In the genomic region with DNA sequence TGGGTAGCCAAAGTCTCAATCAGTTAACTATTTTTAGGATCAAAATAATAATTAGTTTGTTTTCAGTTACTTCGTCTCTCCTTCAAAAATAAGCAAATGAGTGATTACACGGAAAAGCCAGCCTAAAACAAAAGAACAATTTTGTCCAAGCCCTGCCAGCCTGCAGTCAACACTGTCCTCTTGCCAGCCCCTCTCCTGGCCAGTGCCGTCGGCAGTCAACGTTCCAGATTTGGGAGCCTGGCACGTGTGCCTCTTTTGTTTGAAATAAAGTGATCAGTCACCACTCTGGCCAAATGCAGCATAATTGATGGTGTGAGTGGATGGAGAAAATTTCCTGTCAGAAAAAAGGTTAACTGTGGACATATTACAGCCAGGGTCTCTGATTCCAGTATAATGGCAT, we compare ENCODE assay signal across 3 cellular contexts.
"Had no signal": no experiment of that assay in that cellular context is flagged by ENCODE, and none has a peak within 500 bp of the region (broad histone marks: within the 10 kb centered on the region; RNA-seq: fewer than 3 reads in every experiment).

No MANE protein-coding gene starts in this region.

- ATAC-seq: GM12878 had no signal

- H3K4me3 ChIP-seq: GM12878 had no signal

- DNase-seq: GDM1, GF-D8 had no signal
